In genomic region chr1:59142663-59143487, GRCh38 we compare ENCODE assay signal across 1 cellular context.
TF ChIP-seq lines count a peak whose summit lies in the region.

No MANE protein-coding gene starts in this region.

TF ChIP-seq in SK-N-SH, 30 proteins besides CTCF, POLR2A, EP300 and RAD21 (continued from another document):
- TF ChIP-seq NFIC (IDR thresholded peaks at IDR 0.05; ENCODE audit: borderline replicate concordance) (peak; percentile 96), MXI1 (IDR thresholded peaks at IDR 0.05; ENCODE audit: low read depth, low read length) (no peak), IRF3 (IDR thresholded peaks at IDR 0.05; ENCODE audit: low read depth, low read length) (no peak), RCOR1 (IDR thresholded peaks at IDR 0.05; ENCODE audit: low read length) (no peak), FOXM1 (IDR thresholded peaks at IDR 0.05; ENCODE audit: low read depth) (peak; percentile 82; the same call in 1 of the 2 replicates), JUND (IDR thresholded peaks at IDR 0.05) (peak; percentile 96)
